ENCODE assay signal across 15 cellular contexts in genomic region chr21:46187814-46188213, GRCh38. TPM values are rescaled to one million over a fixed set of nuclear protein-coding genes. Genes with fewer than 3 reads are reported as not detected.
DNase-seq lines count a peak whose midpoint lies in the region; ATAC-seq and TF ChIP-seq lines count a peak whose summit lies in the region.
"Had no signal": no experiment of that assay in that cellular context is flagged by ENCODE, and none has a peak within 500 bp of the region (broad histone marks: within the 10 kb centered on the region; RNA-seq: fewer than 3 reads in every experiment).

No MANE protein-coding gene starts in this region.

- POLR2A ChIA-PET in SK-N-SH (lab: Yijun Ruan, JAX), result no interaction called here

- no peaks in the 10 kb centered on the region for H3K9me2 ChIP-seq in SK-N-SH

- H3K4me1 ChIP-seq in SK-N-SH (ENCODE audit: control insufficient read depth in 1 of 2, insufficient read depth in 2 of 2, low read depth in 1 of 2, low read length in 1 of 2) (peaks cover 20 to 31% of the 10 kb centered on the region in 2 experiments), smooth muscle cell (ENCODE audit: low read depth) (peaks cover 9% of the 10 kb centered on the region), lower lobe of right lung (peaks cover 7% of the 10 kb centered on the region)

- H3K9me3 Mint-ChIP-seq in immature natural killer cell, result no peaks in the 10 kb centered on the region
- H3K9me3 Mint-ChIP-seq: naive B cell had no signal

- peaks cover 0 to 5% (median 4%) of the 10 kb centered on the region in 3 donors for H3K36me3 Mint-ChIP-seq in immature natural killer cell
- H3K36me3 Mint-ChIP-seq: naive B cell had no signal

- H4K20me1 ChIP-seq in SK-N-SH (ENCODE audit: insufficient read depth), result no peaks in the 10 kb centered on the region
- H4K20me1 ChIP-seq in smooth muscle cell (ENCODE audit: low read depth), result no peaks in the 10 kb centered on the region

- TF ChIP-seq EP300 in SK-N-SH (IDR thresholded peaks at IDR 0.05; ENCODE audit: borderline replicate concordance in 1 of 2, low read depth in 1 of 2, low read length in 1 of 2), result no peak

- peak overlapping the region in 5 of 6 donors; percentile 3 to 87 (median 34) for H3K27ac Mint-ChIP-seq in immature natural killer cell

- H3K9ac ChIP-seq in SK-N-SH, result no peak overlapping the region
- H3K9ac ChIP-seq in smooth muscle cell (ENCODE audit: low read depth), result no peak overlapping the region

- no peaks in the 10 kb centered on the region for H3K9me3 ChIP-seq in SK-N-SH
- no peaks in the 10 kb centered on the region for H3K9me3 ChIP-seq in smooth muscle cell (replicated peaks; ENCODE audit: low read depth)
- H3K9me3 ChIP-seq in lower lobe of right lung, result no peaks in the 10 kb centered on the region

- no peak for TF ChIP-seq CTCF in SK-N-SH (IDR thresholded peaks at IDR 0.05)
- no peak for TF ChIP-seq CTCF in smooth muscle cell (IDR thresholded peaks at IDR 0.05; ENCODE audit: borderline replicate concordance, insufficient read depth, poor library complexity, severe bottlenecking)
- no peak for TF ChIP-seq CTCF in lower lobe of right lung (IDR thresholded peaks at IDR 0.05)

- peaks cover 10% of the 10 kb centered on the region for H3F3A ChIP-seq in SK-N-SH (replicated peaks; ENCODE audit: insufficient read depth)
- no peaks in the 10 kb centered on the region for H3F3A ChIP-seq in smooth muscle cell (ENCODE audit: low read depth)

- CTCF ChIA-PET in SK-N-SH (lab: Yijun Ruan, JAX), result interaction anchor here (0.7 to 2.0 kb wide), 4 partner anchors 11 to 45 kb away, joined by 3 to 6 read pairs (median 4); no protein-coding TSS in a partner anchor

- 0 out of 2 replicates have a peak overlapping the region, but pooled peaks have one; percentile 61 for H3K4me2 ChIP-seq in SK-N-SH
- peak overlapping the region; percentile 63 for H3K4me2 ChIP-seq in smooth muscle cell

- no peak overlapping the region for H3K4me3 ChIP-seq in SK-N-SH (ENCODE audit: low read depth in 2 of 2, low read length in 1 of 2)
- H3K4me3 ChIP-seq in smooth muscle cell, result no peak overlapping the region
- H3K4me3 ChIP-seq in lower lobe of right lung, result no peak overlapping the region
- H3K4me3 ChIP-seq: skin epidermis had no signal

- ATAC-seq in SK-N-SH treated with all-trans-retinoic acid at 6 μM for 48 hours, result no peak
- ATAC-seq in lower lobe of right lung, result no peak

- TF ChIP-seq RAD21 in SK-N-SH (IDR thresholded peaks at IDR 0.05; ENCODE audit: low read length), result no peak

- H3K27me3 Mint-ChIP-seq in immature natural killer cell (ENCODE audit: low read depth in 3 of 3), result peaks cover 2 to 6% (median 5%) of the 10 kb centered on the region in 3 donors
- H3K27me3 Mint-ChIP-seq: naive B cell had no signal

- no peak overlapping the region for H2AFZ ChIP-seq in SK-N-SH (ENCODE audit: low read depth)
- H2AFZ ChIP-seq in smooth muscle cell (ENCODE audit: low read depth), result no peak overlapping the region

- peaks cover 10 to 12% of the 10 kb centered on the region in 2 donors for H3K4me1 Mint-ChIP-seq in immature natural killer cell

- H3K27ac ChIP-seq in SK-N-SH (ENCODE audit: low read depth in 2 of 2, low read length in 1 of 2) (peak overlapping the region; percentile 51 to 89; a peak in 3 of 4 replicates), angular gyrus (ENCODE audit: low read depth, low read length) (peak overlapping the region; percentile 94), smooth muscle cell (ENCODE audit: low read depth) (peak overlapping the region; percentile 96), lower lobe of right lung (no peak overlapping the region)

- no peak overlapping the region for H3K4me3 Mint-ChIP-seq in immature natural killer cell

- intact Hi-C loops in lower lobe of right lung (cut with DNase I), result no loop called here

- DNase-seq in SK-N-SH, result no peak
- DNase-seq in immature natural killer cell, result no peak
- DNase-seq in smooth muscle cell (lab: John Stamatoyannopoulos, UW; ENCODE audit: unreplicated experiment), result no peak
- DNase-seq in lower lobe of right lung, result no peak
- no peak for DNase-seq in NCI-H774 (lab: John Stamatoyannopoulos, UW)
- DNase-seq in kidney glomerular epithelial cell (lab: John Stamatoyannopoulos, UW), result no peak
- DNase-seq: activated CD4-positive, alpha-beta T cell treated with anti-CD3 and anti-CD28 coated beads, Interleukin-2, amount 50 U/mL, for 4 hours; effector memory CD4-positive, alpha-beta T cell; naive B cell; NCI-H1417 treated with DMSO at 0.1 percent for 48 hours; NCI-H526 treated with DMSO at 0.1 percent for 48 hours; T1000 had no signal

- H3K36me3 ChIP-seq in SK-N-SH (replicated peaks in 1 of 2; ENCODE audit: control insufficient read depth in 1 of 2, insufficient read depth in 2 of 2, low read length in 1 of 2) (peaks cover 0 to 6% of the 10 kb centered on the region in 2 experiments), smooth muscle cell (ENCODE audit: low read depth) (no peaks in the 10 kb centered on the region), lower lobe of right lung (peaks cover 32% of the 10 kb centered on the region)

- H3K79me2 ChIP-seq in SK-N-SH (ENCODE audit: insufficient read depth) (no peaks in the 10 kb centered on the region), smooth muscle cell (ENCODE audit: low read depth) (no peaks in the 10 kb centered on the region)

- 74% methylated on average over 5 of the region's 7 CpGs for WGBS in SK-N-SH (ENCODE audit: low lambda C conversion rate)
- 96% methylated on average over 7 of the region's 7 CpGs for WGBS in smooth muscle cell (ENCODE audit: low lambda C conversion rate)

- no peaks in the 10 kb centered on the region for H3K27me3 ChIP-seq in SK-N-SH (ENCODE audit: insufficient read depth)
- no peaks in the 10 kb centered on the region for H3K27me3 ChIP-seq in smooth muscle cell (ENCODE audit: low read depth)
- H3K27me3 ChIP-seq in lower lobe of right lung (ENCODE audit: low read depth), result no peaks in the 10 kb centered on the region

TF ChIP-seq in SK-N-SH, 30 proteins besides CTCF, POLR2A, EP300 and RAD21 (continues in another document):
- TF ChIP-seq NRF1 (IDR thresholded peaks at IDR 0.05; ENCODE audit: low read depth, low read length), result no peak
- TF ChIP-seq USF2 (IDR thresholded peaks at IDR 0.05; ENCODE audit: borderline replicate concordance, low read depth, low read length), result no peak
- TF ChIP-seq FOXJ3 (CRISPR knock-in tag; IDR thresholded peaks at IDR 0.05), result no peak
- TF ChIP-seq GATA2 (CRISPR knock-in tag; IDR thresholded peaks at IDR 0.05), result no peak
- TF ChIP-seq MXI1 (IDR thresholded peaks at IDR 0.05; ENCODE audit: low read depth, low read length), result no peak

TF ChIP-seq in SK-N-SH treated with all-trans-retinoic acid at 6 μM for 48 hours, 23 proteins besides CTCF, POLR2A, EP300 and RAD21 (continues in another document):
- TF ChIP-seq ISL1 (CRISPR knock-in tag; IDR thresholded peaks at IDR 0.05) (no peak), PATZ1 (CRISPR knock-in tag; IDR thresholded peaks at IDR 0.05; ENCODE audit: borderline replicate concordance) (no peak), ZFP30 (CRISPR knock-in tag; IDR thresholded peaks at IDR 0.05) (no peak), RARB (CRISPR knock-in tag; IDR thresholded peaks at IDR 0.05) (no peak), CREB5 (CRISPR knock-in tag; IDR thresholded peaks at IDR 0.05; ENCODE audit: low read depth) (no peak)

RNA-seq across cellular contexts. Expression of gene SPATC1L, which starts 3.6 kb away (rescaled TPM):
- polyA plus RNA-seq in SK-N-SH (2012; rRNA removed), result 4.8 and 8.3 TPM in 2 replicates
- polyA plus RNA-seq in SK-N-SH (2012; cell fraction: cytosol; rRNA removed), result 3.5 and 5.9 TPM in 2 replicates
- polyA plus RNA-seq in SK-N-SH (2012; cell fraction: nucleus; rRNA removed), result 11.3 and 15.7 TPM in 2 replicates
- 10 to 100 TPM in 1 of 3 donors, 1 to 10 TPM in 2; 6.2 to 10.8 (median 9.4) TPM for polyA plus RNA-seq in immature natural killer cell
- total RNA-seq in smooth muscle cell, result 6.4 and 10.5 TPM in 2 replicates
- polyA plus RNA-seq in smooth muscle cell, result 36.5 and 40.2 TPM in 2 replicates
- 8.6 TPM for total RNA-seq in lower lobe of right lung

RNA-seq across cellular contexts. Expression of gene FTCD, which starts 32.4 kb away (rescaled TPM):
- 0.33 and 0.37 TPM in 2 replicates for polyA plus RNA-seq in SK-N-SH (2012; rRNA removed)
- 0.05 TPM in 1 of 2 replicates, not detected in the other for polyA plus RNA-seq in SK-N-SH (2012; cell fraction: cytosol; rRNA removed)
- 3.3 and 3.4 TPM in 2 replicates for polyA plus RNA-seq in SK-N-SH (2012; cell fraction: nucleus; rRNA removed)
- not detected for polyA plus RNA-seq in immature natural killer cell
- total RNA-seq in smooth muscle cell, result 1.3 and 4.1 TPM in 2 replicates
- 15.2 and 18.0 TPM in 2 replicates for polyA plus RNA-seq in smooth muscle cell
- 1.5 TPM for total RNA-seq in lower lobe of right lung

RNA-seq across cellular contexts. Expression of gene LSS, which starts 40.8 kb away (rescaled TPM):
- 38.7 and 41.8 TPM in 2 replicates for polyA plus RNA-seq in SK-N-SH (2012; rRNA removed)
- 14.4 and 23.1 TPM in 2 replicates for polyA plus RNA-seq in SK-N-SH (2012; cell fraction: cytosol; rRNA removed)
- polyA plus RNA-seq in SK-N-SH (2012; cell fraction: nucleus; rRNA removed), result 110 and 119 TPM in 2 replicates
- polyA plus RNA-seq in immature natural killer cell, result 10 to 100 TPM; 11.3 to 26.2 (median 13.9) TPM
- 33.2 and 37.7 TPM in 2 replicates for total RNA-seq in smooth muscle cell
- 21.8 and 32.5 TPM in 2 replicates for polyA plus RNA-seq in smooth muscle cell
- total RNA-seq in lower lobe of right lung, result 91.0 TPM
